Comparison of ENCODE assay signal across 9 cellular contexts in genomic region chr22:43388420-43388851, GRCh38. TPM values are rescaled to one million over a fixed set of nuclear protein-coding genes. Genes with fewer than 3 reads are reported as not detected.
DNase-seq lines count a peak whose midpoint lies in the region; ATAC-seq, FAIRE-seq and TF ChIP-seq lines count a peak whose summit lies in the region.
"Had no signal": no experiment of that assay in that cellular context is flagged by ENCODE, and none has a peak within 500 bp of the region (broad histone marks: within the 10 kb centered on the region; RNA-seq: fewer than 3 reads in every experiment).

No MANE protein-coding gene starts in this region.

- peaks cover 11% of the 10 kb centered on the region for H3K4me1 Mint-ChIP-seq in glutamatergic neuron (ENCODE audit: low read depth, unreplicated experiment)

- peaks cover 13% of the 10 kb centered on the region; the same call in 1 of the 2 replicates for H3K27me3 ChIP-seq in MG63

- no peak overlapping the region for H3K4me3 ChIP-seq in MG63

- H3K9me3 ChIP-seq in MG63 = no peaks in the 10 kb centered on the region

- ATAC-seq in SK-N-SH treated with all-trans-retinoic acid at 6 μM for 48 hours (peak; percentile 86), GM21529 (IDR thresholded peaks at IDR 0.05; ENCODE audit: unreplicated experiment) (no peak)

- peak; percentile 93 for FAIRE-seq in urothelium cell line (lab: Jason Lieb, UNC)
- FAIRE-seq: colon had no signal

- peaks cover 2% of the 10 kb centered on the region for H3K9me3 Mint-ChIP-seq in glutamatergic neuron (ENCODE audit: unreplicated experiment)

- H3K36me3 Mint-ChIP-seq in glutamatergic neuron (ENCODE audit: unreplicated experiment) = no peaks in the 10 kb centered on the region

- TF ChIP-seq CTCF in glutamatergic neuron (IDR thresholded peaks at IDR 0.05; ENCODE audit: partially characterized antibody, unreplicated experiment) = peak; percentile 100

- H3K27ac Mint-ChIP-seq in glutamatergic neuron (ENCODE audit: unreplicated experiment) = no peak overlapping the region

- intact Hi-C loops in posterior vena cava (cut with DNase I) = loop anchor here in 1 of 2 donors (5.0 to 10.0 kb wide), 4 partner anchors 111 to 499 kb away; no protein-coding TSS in a partner anchor

- no peaks in the 10 kb centered on the region for H3K36me3 ChIP-seq in MG63

- DNase-seq in Daoy (ENCODE audit: low read depth) = peak; percentile 80
- DNase-seq in MG63 = peak; percentile 63
- peak; percentile 48 to 65 (median 60) for DNase-seq in activated naive CD4-positive, alpha-beta T cell (lab: John Stamatoyannopoulos, UW)
- DNase-seq in glutamatergic neuron = peak; percentile 95
- DNase-seq in posterior vena cava (ENCODE audit: low spot score) = peak; percentile 94
- peak; percentile 88 for DNase-seq in urothelium cell line (ENCODE audit: low spot score)

- no peak overlapping the region for H3K4me3 Mint-ChIP-seq in glutamatergic neuron (ENCODE audit: unreplicated experiment)

- peaks cover 6% of the 10 kb centered on the region for H3K27me3 Mint-ChIP-seq in glutamatergic neuron (ENCODE audit: unreplicated experiment)

TF ChIP-seq in SK-N-SH treated with all-trans-retinoic acid at 6 μM for 48 hours, 23 proteins besides CTCF, POLR2A, EP300 and RAD21:
- TF ChIP-seq ZNF565 (CRISPR knock-in tag; conservative IDR thresholded peaks at IDR 0.05; ENCODE audit: low read depth) (no peak), ISL1 (CRISPR knock-in tag; IDR thresholded peaks at IDR 0.05) (no peak), RARB (CRISPR knock-in tag; IDR thresholded peaks at IDR 0.05) (no peak), POU6F1 (CRISPR knock-in tag; IDR thresholded peaks at IDR 0.05; ENCODE audit: borderline replicate concordance, low read depth) (no peak), ZFP3 (CRISPR knock-in tag; IDR thresholded peaks at IDR 0.05) (no peak), OSR1 (CRISPR knock-in tag; IDR thresholded peaks at IDR 0.05) (no peak), TOX (CRISPR knock-in tag; IDR thresholded peaks at IDR 0.05; ENCODE audit: borderline replicate concordance) (no peak), ZNF8 (CRISPR knock-in tag; IDR thresholded peaks at IDR 0.05) (no peak)
TF ChIP-seq in SK-N-SH treated with all-trans-retinoic acid at 6 μM for 48 hours: peak in this region for 0.

RNA-seq across cellular contexts. Expression of gene MPPED1, which starts 23.4 kb away (rescaled TPM):
- total RNA-seq in Daoy (2014; rRNA removed; shearing (Covaris generic)) = not detected in 2 replicates
- not detected in 2 replicates for total RNA-seq in MG63 (2014; rRNA removed; shearing (Covaris generic); ENCODE audit: low replicate concordance)
- total RNA-seq in glutamatergic neuron (ENCODE audit: unreplicated experiment) (0.37 TPM), posterior vena cava (not detected)

RNA-seq across cellular contexts. Expression of gene SCUBE1, which starts 45.3 kb away (rescaled TPM):
- 0.21 and 1.4 TPM in 2 replicates for total RNA-seq in Daoy (2014; rRNA removed; shearing (Covaris generic))
- total RNA-seq in MG63 (2014; rRNA removed; shearing (Covaris generic); ENCODE audit: low replicate concordance) = 0.05 and 0.16 TPM in 2 replicates
- 25.8 TPM for total RNA-seq in glutamatergic neuron (ENCODE audit: unreplicated experiment)
- total RNA-seq in posterior vena cava = 1 to 10 TPM in 1 of 2 donors, under 1 TPM in 1; 0.79 to 1.1 TPM

Comparison
In these comparisons a context has a peak if more than half of its experiments do, and no peak if none do; other contexts are left out.
1. RNA of gene SCUBE1, which starts 45.3 kb away (total RNA-seq): 25.8 TPM in glutamatergic neuron (single experiment); 0.21 to 1.4 TPM in Daoy, 0.79 to 1.1 TPM in posterior vena cava and 0.05 to 0.16 TPM in MG63; every median in the first group is over 10 times any median in the second.
2. Peak in every context shown above with its lines, with median percentiles within 50 percentile points of each other: DNase-seq.